ENCODE assay signal across 9 cellular contexts in the genomic region with DNA sequence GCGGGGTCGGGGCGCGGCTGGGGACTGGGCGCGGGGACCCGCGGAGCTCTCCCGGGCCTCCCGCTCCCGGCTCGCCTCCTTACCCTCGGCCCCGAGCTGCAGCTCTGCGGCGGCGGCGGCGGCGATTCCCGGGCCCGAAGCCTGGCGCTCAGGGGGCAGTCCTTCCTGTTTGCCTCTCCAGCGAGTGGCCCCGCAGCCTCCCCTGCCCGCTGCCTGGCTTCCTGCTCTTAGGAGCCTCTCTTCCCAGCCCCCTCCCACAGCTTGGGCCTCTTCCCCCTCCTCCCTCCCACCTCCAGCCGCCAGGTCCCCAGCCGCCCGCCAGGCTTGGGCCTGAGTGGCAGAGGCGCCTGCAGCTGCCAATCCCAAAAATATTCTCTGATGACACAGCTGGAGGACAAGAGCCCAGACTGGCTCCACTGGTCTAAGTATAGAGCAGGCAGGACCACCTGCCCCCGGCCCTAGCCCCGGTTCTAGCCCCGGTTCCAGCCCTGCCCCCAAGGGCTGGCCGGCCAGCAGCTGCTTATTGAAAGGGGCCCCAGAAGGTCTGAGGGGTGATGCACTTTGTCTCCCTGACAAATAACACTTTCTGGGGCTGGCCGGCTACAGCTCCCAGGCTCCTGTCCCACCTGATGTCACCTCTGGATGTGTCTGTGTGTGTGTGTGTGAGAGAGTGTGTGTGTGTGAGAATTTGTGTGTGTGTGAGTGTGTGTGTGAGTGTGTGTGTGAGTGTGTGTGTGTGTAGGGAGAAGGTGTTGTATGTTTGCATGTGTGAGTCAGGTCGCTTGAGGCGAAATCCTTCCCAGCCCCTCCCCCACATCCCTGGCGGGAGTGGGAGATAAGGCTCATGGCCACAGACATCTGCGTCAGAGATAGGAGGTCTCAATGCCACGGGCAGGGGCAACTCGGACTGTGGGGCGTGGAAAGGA. TPM values are rescaled to one million over a fixed set of nuclear protein-coding genes. Genes with fewer than 3 reads are reported as not detected.
DNase-seq lines count a peak whose midpoint lies in the region; TF ChIP-seq lines count a peak whose summit lies in the region.
"Had no signal": no experiment of that assay in that cellular context is flagged by ENCODE, and none has a peak within 500 bp of the region (broad histone marks: within the 10 kb centered on the region; RNA-seq: fewer than 3 reads in every experiment).

A gene (minus strand): TSS at position 229 of the 926 bp plus-strand sequence. CDS start 307 bp downstream, outside the sequence.

- intact Hi-C loops in esophagus squamous epithelium (cut with DNase I), result no loop called here

- peaks cover 23% of the 10 kb centered on the region for H3K4me1 Mint-ChIP-seq in type B pancreatic cell (ENCODE audit: unreplicated experiment)

- H3K4me1 ChIP-seq in esophagus squamous epithelium, result peaks cover 8 to 29% (median 9%) of the 10 kb centered on the region in 3 donors

- peak within 1 kb of the TSS; percentile 70 to 89 (median 80) for H3K27ac ChIP-seq in esophagus squamous epithelium

- no peak for TF ChIP-seq CTCF in esophagus squamous epithelium (IDR thresholded peaks at IDR 0.05)
- TF ChIP-seq CTCF in type B pancreatic cell (conservative IDR thresholded peaks at IDR 0.05), result peak; percentile 21

- H3K4me3 ChIP-seq in esophagus squamous epithelium, result peak within 1 kb of the TSS; percentile 54 to 79 (median 72)

- WGBS in esophagus squamous epithelium, 2 donors, result 5 to 38% methylated on average over 10 to 37 of the region's 42 CpGs

- H3K36me3 Mint-ChIP-seq in type B pancreatic cell, result peaks cover 6% of the 10 kb centered on the region

- H3K27ac Mint-ChIP-seq in type B pancreatic cell, result peak within 1 kb of the TSS; percentile 86
- H3K27ac Mint-ChIP-seq: T-helper 1 cell treated with Interleukin-12 subunit alpha and Interleukin-12 subunit beta and Interleukin-4 antibody, amounts not matched to agents 30 μg/mL and 1 μg/mL, for 36 hours had no signal

- peaks cover 0 to 15% (median 0%) of the 10 kb centered on the region in 3 donors for H3K36me3 ChIP-seq in esophagus squamous epithelium

- H3K9me3 ChIP-seq in esophagus squamous epithelium, result no peaks in the 10 kb centered on the region

- no peaks in the 10 kb centered on the region for H3K27me3 Mint-ChIP-seq in type B pancreatic cell

- H3K4me3 Mint-ChIP-seq in type B pancreatic cell, result peak within 1 kb of the TSS; percentile 85
- H3K4me3 Mint-ChIP-seq: T-helper 1 cell treated with Interleukin-12 subunit alpha and Interleukin-12 subunit beta and Interleukin-4 antibody, amounts not matched to agents 30 μg/mL and 1 μg/mL, for 36 hours had no signal

- DNase-seq in DMS53 treated with DMSO at 0.1 percent for 48 hours (lab: John Stamatoyannopoulos, UW; ENCODE audit: unreplicated experiment), result peak; percentile 50
- DNase-seq in NCI-H1105 (lab: John Stamatoyannopoulos, UW), result peak; percentile 85
- peak; percentile 19 for DNase-seq in T1000 (lab: John Stamatoyannopoulos, UW)
- DNase-seq in esophagus squamous epithelium (lab: John Stamatoyannopoulos, UW), result no peak
- peak; percentile 48 for DNase-seq in midbrain (lab: John Stamatoyannopoulos, UW)
- DNase-seq in type B pancreatic cell (ENCODE audit: extremely low spot score, unreplicated experiment), result no peak
- no peak for DNase-seq in effector CD8-positive, alpha-beta T cell (lab: John Stamatoyannopoulos, UW)
- DNase-seq in stimulated activated CD4-positive, alpha-beta T cell treated with anti-CD3 and anti-CD28 coated beads, Interleukin-4, amount 100 ng/mL, for 24 hours, result no peak

- peaks cover 0 to 46% (median 0%) of the 10 kb centered on the region in 4 donors for H3K27me3 ChIP-seq in esophagus squamous epithelium

- TF ChIP-seq POLR2A in esophagus squamous epithelium (IDR thresholded peaks at IDR 0.05), result no peak

- H3K9me3 Mint-ChIP-seq in type B pancreatic cell, result no peaks in the 10 kb centered on the region
- H3K9me3 Mint-ChIP-seq: T-helper 1 cell treated with Interleukin-12 subunit alpha and Interleukin-12 subunit beta and Interleukin-4 antibody, amounts not matched to agents 30 μg/mL and 1 μg/mL, for 36 hours had no signal

RNA-seq across cellular contexts. Expression of the gene that starts here (rescaled TPM):
- total RNA-seq in esophagus squamous epithelium, result 10 to 100 TPM in 3 of 4 donors, 1 to 10 TPM in 1; 7.0 to 38.9 (median 16.0) TPM
- total RNA-seq in type B pancreatic cell (ENCODE audit: low replicate concordance), result 118 and 197 TPM in 2 replicates

Comparison
In these comparisons a context has a peak if more than half of its experiments do, and no peak if none do; other contexts are left out.
1. DNase-seq: peak in DMS53 treated with DMSO at 0.1 percent for 48 hours (single experiment), NCI-H1105 (single experiment), T1000 (single experiment) and midbrain (single experiment); none in esophagus squamous epithelium (single experiment), type B pancreatic cell (single experiment), effector CD8-positive, alpha-beta T cell (single experiment) and stimulated activated CD4-positive, alpha-beta T cell treated with anti-CD3 and anti-CD28 coated beads, Interleukin-4, amount 100 ng/mL, for 24 hours (single experiment).